1 cellular context compared by ENCODE assay signal in genomic region chr6:137094411-137095008, GRCh38.
TF ChIP-seq lines count a peak whose summit lies in the region.

No MANE protein-coding gene starts in this region.

TF ChIP-seq in SK-N-SH treated with all-trans-retinoic acid at 6 μM for 48 hours, 23 proteins besides CTCF, POLR2A, EP300 and RAD21 (continued from another document):
- TF ChIP-seq, protein P1, sequence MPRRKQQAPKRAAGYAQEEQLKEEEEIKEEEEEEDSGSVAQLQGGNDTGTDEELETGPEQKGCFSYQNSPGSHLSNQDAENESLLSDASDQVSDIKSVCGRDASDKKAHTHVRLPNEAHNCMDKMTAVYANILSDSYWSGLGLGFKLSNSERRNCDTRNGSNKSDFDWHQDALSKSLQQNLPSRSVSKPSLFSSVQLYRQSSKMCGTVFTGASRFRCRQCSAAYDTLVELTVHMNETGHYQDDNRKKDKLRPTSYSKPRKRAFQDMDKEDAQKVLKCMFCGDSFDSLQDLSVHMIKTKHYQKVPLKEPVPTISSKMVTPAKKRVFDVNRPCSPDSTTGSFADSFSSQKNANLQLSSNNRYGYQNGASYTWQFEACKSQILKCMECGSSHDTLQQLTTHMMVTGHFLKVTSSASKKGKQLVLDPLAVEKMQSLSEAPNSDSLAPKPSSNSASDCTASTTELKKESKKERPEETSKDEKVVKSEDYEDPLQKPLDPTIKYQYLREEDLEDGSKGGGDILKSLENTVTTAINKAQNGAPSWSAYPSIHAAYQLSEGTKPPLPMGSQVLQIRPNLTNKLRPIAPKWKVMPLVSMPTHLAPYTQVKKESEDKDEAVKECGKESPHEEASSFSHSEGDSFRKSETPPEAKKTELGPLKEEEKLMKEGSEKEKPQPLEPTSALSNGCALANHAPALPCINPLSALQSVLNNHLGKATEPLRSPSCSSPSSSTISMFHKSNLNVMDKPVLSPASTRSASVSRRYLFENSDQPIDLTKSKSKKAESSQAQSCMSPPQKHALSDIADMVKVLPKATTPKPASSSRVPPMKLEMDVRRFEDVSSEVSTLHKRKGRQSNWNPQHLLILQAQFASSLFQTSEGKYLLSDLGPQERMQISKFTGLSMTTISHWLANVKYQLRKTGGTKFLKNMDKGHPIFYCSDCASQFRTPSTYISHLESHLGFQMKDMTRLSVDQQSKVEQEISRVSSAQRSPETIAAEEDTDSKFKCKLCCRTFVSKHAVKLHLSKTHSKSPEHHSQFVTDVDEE (CRISPR knock-in tag; IDR thresholded peaks at IDR 0.05) = no peak
- no peak for TF ChIP-seq ZFP3 (CRISPR knock-in tag; IDR thresholded peaks at IDR 0.05)
